In the genomic region with DNA sequence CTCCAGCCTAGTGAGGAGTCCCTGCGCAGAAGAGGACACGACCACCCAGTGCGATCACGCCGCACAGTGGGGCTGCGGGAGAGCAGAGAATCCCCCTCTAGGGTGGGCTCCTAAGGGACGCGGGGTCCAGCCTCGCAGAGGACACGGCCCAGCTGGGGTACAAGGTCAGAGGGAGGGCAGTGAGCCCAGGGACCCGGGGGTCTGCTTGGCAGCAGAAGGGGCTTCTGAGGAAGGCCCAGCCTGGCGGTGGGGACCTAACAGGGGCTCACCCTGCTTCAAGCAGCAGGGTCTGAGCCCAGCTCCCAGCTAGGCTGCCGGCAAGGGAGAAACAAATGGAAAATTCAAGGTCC, we compare ENCODE assay signal across 14 cellular contexts.
DNase-seq lines count a peak whose midpoint lies in the region; ATAC-seq, FAIRE-seq and TF ChIP-seq lines count a peak whose summit lies in the region.
"Had no signal": no experiment of that assay in that cellular context is flagged by ENCODE, and none has a peak within 500 bp of the region (broad histone marks: within the 10 kb centered on the region; RNA-seq: fewer than 3 reads in every experiment).

No MANE protein-coding gene starts in this region.

- in situ Hi-C loops in GM13976 (cut with MboI; ENCODE audit: low sequenced_read_pairs, unreplicated experiment) = no loop called here

- peak overlapping the region; percentile 41 for H3K4ac ChIP-seq in mesendoderm (ENCODE audit: low read depth, low read length)

- intact Hi-C loops in sigmoid colon (cut with DNase I) = loop anchor here (5.0 to 10.0 kb wide), 3 partner anchors 47 to 572 kb away; no protein-coding TSS in a partner anchor

- no peaks in the 10 kb centered on the region for H3K79me1 ChIP-seq in mesendoderm (ENCODE audit: low read length)

- no peak overlapping the region for H3K23ac ChIP-seq in mesendoderm (ENCODE audit: low read length)

- no peak for FAIRE-seq in GM12892 (lab: Jason Lieb, UNC)
- FAIRE-seq: GM18507 had no signal

- H3K27ac ChIP-seq in RWPE2 (ENCODE audit: poor library complexity, severe bottlenecking) = no peak overlapping the region
- no peak overlapping the region for H3K27ac ChIP-seq in mesendoderm (ENCODE audit: low read depth, low read length)
- H3K27ac ChIP-seq in sigmoid colon = no peak overlapping the region
- H3K27ac ChIP-seq: SK-N-MC had no signal

- H2BK15ac ChIP-seq in mesendoderm (replicated peaks; ENCODE audit: low read depth) = no peak overlapping the region

- peak overlapping the region; percentile 22 for H3K18ac ChIP-seq in mesendoderm (ENCODE audit: low read length)

- H3K56ac ChIP-seq in mesendoderm (ENCODE audit: low read length) = peak overlapping the region; percentile 82

- TF ChIP-seq CTCF in GM13976 (IDR thresholded peaks at IDR 0.05; ENCODE audit: borderline replicate concordance, control extremely low read depth, extremely low read depth, insufficient read depth, missing control alignments) (no peak), RWPE2 (IDR thresholded peaks at IDR 0.05; ENCODE audit: poor library complexity, severe bottlenecking) (no peak), sigmoid colon (IDR thresholded peaks at IDR 0.05) (no peak)

- H3K9me3 ChIP-seq in RWPE2 (ENCODE audit: severe bottlenecking) (no peaks in the 10 kb centered on the region), sigmoid colon (no peaks in the 10 kb centered on the region)

- H2BK5ac ChIP-seq in mesendoderm (ENCODE audit: low read length) = peak overlapping the region; percentile 41

- H3K4me1 ChIP-seq in RWPE2 (ENCODE audit: insufficient read depth, poor library complexity, severe bottlenecking) (no peaks in the 10 kb centered on the region), mesendoderm (ENCODE audit: control insufficient read depth, low read depth, low read length) (peaks cover 5% of the 10 kb centered on the region), sigmoid colon (peaks cover 0 to 13% (median 11%) of the 10 kb centered on the region in 4 donors)

- H3K27me3 ChIP-seq in RWPE2 (ENCODE audit: insufficient read depth, poor library complexity, severe bottlenecking) = no peaks in the 10 kb centered on the region
- H3K27me3 ChIP-seq in mesendoderm (ENCODE audit: insufficient read depth, low read length, poor library complexity) = no peaks in the 10 kb centered on the region
- H3K27me3 ChIP-seq in sigmoid colon = no peaks in the 10 kb centered on the region

- no peak overlapping the region for H3K4me2 ChIP-seq in mesendoderm (ENCODE audit: low read length)

- TF ChIP-seq EP300 in sigmoid colon (IDR thresholded peaks at IDR 0.05) = no peak

- peak overlapping the region; percentile 99 for H2AK5ac ChIP-seq in mesendoderm (ENCODE audit: low read length)

- no CpG with 5 or more reads among the region's 13 CpGs for WGBS in mesendoderm (ENCODE audit: extremely low coverage, insufficient coverage, low lambda C conversion rate)
- 80 to 84% methylated on average over 13 of the region's 13 CpGs for WGBS in sigmoid colon, 2 donors

- H3K9ac ChIP-seq in mesendoderm (ENCODE audit: low read length) = no peak overlapping the region

- H4K5ac ChIP-seq in mesendoderm (ENCODE audit: low read length) = no peak overlapping the region

- TF ChIP-seq POLR2A in sigmoid colon (IDR thresholded peaks at IDR 0.05) (no peak), GM12892 (IDR thresholded peaks at IDR 0.05; ENCODE audit: low read depth, low read length) (no peak)

- H3K4me3 ChIP-seq in RWPE2 (ENCODE audit: severe bottlenecking) = no peak overlapping the region
- H3K4me3 ChIP-seq in mesendoderm (ENCODE audit: low read length) = no peak overlapping the region
- no peak overlapping the region for H3K4me3 ChIP-seq in sigmoid colon
- H3K4me3 ChIP-seq: SK-N-MC had no signal

- DNase-seq in GM13976 (ENCODE audit: low spot score) = peak; percentile 20
- DNase-seq in RWPE2 (ENCODE audit: low spot score) = peak; percentile 52
- no peak for DNase-seq in mesendoderm
- DNase-seq in sigmoid colon = peak; percentile 58
- no peak for DNase-seq in NK-92 treated with Interleukin-12 subunit alpha and Interleukin-12 subunit beta, amount 100 ng/mL, for 24 hours (lab: John Stamatoyannopoulos, UW)
- no peak for DNase-seq in GM12892 (ENCODE audit: insufficient read length)
- DNase-seq in germinal center (ENCODE audit: low spot score) = no peak
- DNase-seq: DMS79, GOT3, NCI-H1417 treated with DMSO at 0.1 percent for 48 hours, NCI-H2171 treated with DMSO at 0.1 percent for 48 hours, NCI-H446 treated with DMSO at 0.1 percent for 48 hours had no signal

- peak overlapping the region; percentile 18 for H2BK120ac ChIP-seq in mesendoderm (ENCODE audit: low read depth, low read length)

- no peak overlapping the region for H4K8ac ChIP-seq in mesendoderm (ENCODE audit: low read depth, low read length)

- no peaks in the 10 kb centered on the region for H3K36me3 ChIP-seq in RWPE2 (ENCODE audit: low read depth)
- H3K36me3 ChIP-seq in mesendoderm (ENCODE audit: control insufficient read depth, insufficient read depth, low read length) = no peaks in the 10 kb centered on the region
- no peaks in the 10 kb centered on the region for H3K36me3 ChIP-seq in sigmoid colon

- no peaks in the 10 kb centered on the region for H3K79me2 ChIP-seq in mesendoderm (ENCODE audit: control insufficient read depth, insufficient read depth, low read length)

- no peak for ATAC-seq in RWPE2 (ENCODE audit: low read depth)

Comparison
In these comparisons a context has a peak if more than half of its experiments do, and no peak if none do; other contexts are left out.
1. DNase-seq: peak in GM13976 (single experiment), RWPE2 (single experiment) and sigmoid colon (single experiment); none in mesendoderm (single experiment), NK-92 treated with Interleukin-12 subunit alpha and Interleukin-12 subunit beta, amount 100 ng/mL, for 24 hours (single experiment), GM12892 (single experiment) and germinal center (single experiment).